13 cellular contexts compared by ENCODE assay signal in the genomic region with DNA sequence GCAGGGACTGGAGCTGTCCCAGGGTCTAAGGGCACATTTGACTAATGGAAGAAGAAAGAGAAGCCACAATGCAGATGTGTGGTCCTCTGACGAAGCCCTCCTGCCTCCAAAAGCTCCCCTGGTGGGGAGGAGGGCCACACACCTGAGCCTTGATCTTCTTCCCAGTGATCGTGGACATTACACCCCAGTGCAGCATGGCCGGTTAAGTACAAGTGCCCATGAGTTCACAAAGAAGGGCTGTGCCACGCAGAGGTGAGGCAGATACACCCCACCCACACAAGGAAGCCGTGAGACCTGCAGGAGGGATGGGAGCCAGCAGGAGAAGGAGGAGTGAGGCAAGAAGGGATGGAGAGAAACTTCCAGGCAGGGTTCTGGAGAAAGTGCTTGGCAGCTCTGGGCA.
"Had no signal": no experiment of that assay in that cellular context is flagged by ENCODE, and none has a peak within 500 bp of the region (broad histone marks: within the 10 kb centered on the region; RNA-seq: fewer than 3 reads in every experiment).

No MANE protein-coding gene starts in this region.

- H3K4me3 ChIP-seq: cardiac muscle cell, gastroesophageal sphincter, mucosa of descending colon, vagina had no signal

- H3K27me3 ChIP-seq: gastroesophageal sphincter, vagina had no signal

- H3K36me3 ChIP-seq: cardiac muscle cell, gastroesophageal sphincter, vagina had no signal

- H3K27ac ChIP-seq: cardiac muscle cell, epithelial cell of prostate, gastroesophageal sphincter, vagina had no signal

- ATAC-seq: gastroesophageal sphincter; mucosa of descending colon; stimulated activated naive CD8-positive, alpha-beta T cell treated with anti-CD3 and anti-CD28 coated beads, Interleukin-15, amount 100 ng/mL, for 72 hours had no signal

- DNase-seq: activated CD4-positive, alpha-beta T cell treated with anti-CD3 and anti-CD28 coated beads, Interleukin-2, amount 10 ng/mL, durations not matched to agents 7 days and 5 days; activated CD4-positive, CD25-positive, alpha-beta regulatory T cell; activated naive CD4-positive, alpha-beta T cell treated with anti-CD3 and anti-CD28 coated beads, Interleukin-2, amount 10 ng/mL, durations not matched to agents 7 days and 5 days; cortex of kidney; effector memory CD4-positive, alpha-beta T cell; mucosa of descending colon; stimulated activated CD4-positive, alpha-beta T cell treated with anti-CD3 and anti-CD28 coated beads, Interleukin-4, amount 100 ng/mL, for 1 hour; stimulated activated naive CD8-positive, alpha-beta T cell treated with anti-CD3 and anti-CD28 coated beads, Interleukin-15, amount 100 ng/mL, for 72 hours; T-helper 2 cell had no signal

- H3K9me3 ChIP-seq: gastroesophageal sphincter, mucosa of descending colon, vagina had no signal
